In the genomic region with DNA sequence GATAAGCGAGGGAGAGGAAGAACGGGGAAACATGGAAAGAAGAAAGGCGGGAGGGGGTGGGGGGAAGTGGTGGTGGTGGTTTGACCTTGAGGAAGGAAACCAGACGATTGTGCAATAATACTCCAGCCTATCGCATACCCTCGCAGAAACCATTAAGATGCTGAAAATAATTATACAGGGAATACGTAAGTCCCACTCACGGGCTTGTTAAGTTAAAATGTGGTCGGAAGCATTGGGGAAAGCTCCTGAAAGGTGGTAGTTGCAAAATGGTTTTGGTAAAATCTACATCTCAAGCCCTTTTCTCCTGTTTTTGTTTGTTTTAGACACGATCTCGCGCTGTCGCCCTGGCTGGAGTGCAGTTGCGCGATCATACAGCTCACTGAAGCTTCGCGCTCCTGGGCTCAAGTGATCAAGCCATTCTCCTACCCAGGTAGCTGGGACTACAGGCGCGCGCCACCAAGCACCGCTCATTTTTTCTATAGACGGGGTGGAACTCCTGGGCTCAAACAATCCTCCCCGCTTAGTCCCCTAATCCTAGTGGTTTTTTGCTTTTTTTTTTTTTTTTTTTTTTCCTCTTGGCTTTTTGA, we compare ENCODE assay signal across 11 cellular contexts.
A peak's percentile ranks its signal among the peaks of the same experiment; 100 is the strongest.
DNase-seq lines count a peak whose midpoint lies in the region; ATAC-seq and TF ChIP-seq lines count a peak whose summit lies in the region.
"Had no signal": no experiment of that assay in that cellular context is flagged by ENCODE, and none has a peak within 500 bp of the region (broad histone marks: within the 10 kb centered on the region; RNA-seq: fewer than 3 reads in every experiment).

No MANE protein-coding gene starts in this region.

- no peak overlapping the region for H3K27ac Mint-ChIP-seq in Calu3 (ENCODE audit: unreplicated experiment)
- peak overlapping the region; percentile 59 for H3K27ac Mint-ChIP-seq in activated T-helper 1 cell treated with anti-CD3 and anti-CD28 coated beads, Interleukin-12 subunit alpha, Interleukin-12 subunit beta, Interleukin-2, Interleukin-4 antibody, amounts not matched to agents 30 ng/mL and 10 ng/mL and 1 ng/mL, durations not matched to agents 14 hours and 24 hours and 36 hours

- intact Hi-C loops in Calu3 (cut with micrococcal nuclease; ENCODE audit: unreplicated experiment) = no loop called here
- intact Hi-C loops in activated T-helper 1 cell treated with anti-CD3 and anti-CD28 coated beads, Interleukin-12 subunit alpha, Interleukin-12 subunit beta, Interleukin-2, Interleukin-4 antibody, amounts not matched to agents 30 ng/mL and 10 ng/mL and 1 ng/mL, durations not matched to agents 14 hours and 24 hours and 36 hours (cut with micrococcal nuclease) = loop anchor here (1.0 to 10.0 kb wide), 3 partner anchors 9 to 304 kb away; no protein-coding TSS in a partner anchor

- H3K9me3 Mint-ChIP-seq in Calu3 (ENCODE audit: low read depth, unreplicated experiment) = no peaks in the 10 kb centered on the region
- H3K9me3 Mint-ChIP-seq in activated T-helper 1 cell treated with anti-CD3 and anti-CD28 coated beads, Interleukin-12 subunit alpha, Interleukin-12 subunit beta, Interleukin-2, Interleukin-4 antibody, amounts not matched to agents 30 ng/mL and 10 ng/mL and 1 ng/mL, durations not matched to agents 14 hours and 24 hours and 36 hours = peaks cover 11% of the 10 kb centered on the region

- peaks cover 15% of the 10 kb centered on the region for H3K4me1 Mint-ChIP-seq in Calu3 (ENCODE audit: low read depth, unreplicated experiment)
- peaks cover 29% of the 10 kb centered on the region for H3K4me1 Mint-ChIP-seq in activated T-helper 1 cell treated with anti-CD3 and anti-CD28 coated beads, Interleukin-12 subunit alpha, Interleukin-12 subunit beta, Interleukin-2, Interleukin-4 antibody, amounts not matched to agents 30 ng/mL and 10 ng/mL and 1 ng/mL, durations not matched to agents 14 hours and 24 hours and 36 hours (ENCODE audit: low read depth)

- CTCF ChIA-PET in Calu3 (lab: Charles Lee) = interaction anchor here (1.2 to 2.0 kb wide), 3 partner anchors 16 to 289 kb away, joined by 3 to 9 read pairs (median 4); no protein-coding TSS in a partner anchor

- peaks cover 42% of the 10 kb centered on the region for H3K36me3 Mint-ChIP-seq in Calu3 (ENCODE audit: insufficient read depth, unreplicated experiment)
- peaks cover 4% of the 10 kb centered on the region for H3K36me3 Mint-ChIP-seq in activated T-helper 1 cell treated with anti-CD3 and anti-CD28 coated beads, Interleukin-12 subunit alpha, Interleukin-12 subunit beta, Interleukin-2, Interleukin-4 antibody, amounts not matched to agents 30 ng/mL and 10 ng/mL and 1 ng/mL, durations not matched to agents 14 hours and 24 hours and 36 hours (ENCODE audit: low read depth)

- peaks cover 24% of the 10 kb centered on the region for H3K27me3 ChIP-seq in MG63

- ATAC-seq in GM18502 (IDR thresholded peaks at IDR 0.05; ENCODE audit: poor library complexity, unreplicated experiment) (no peak), GM21526 (IDR thresholded peaks at IDR 0.05; ENCODE audit: low FRiP score, unreplicated experiment) (no peak)

- no peaks in the 10 kb centered on the region for H3K9me3 ChIP-seq in MG63

- H3K27me3 Mint-ChIP-seq in Calu3 (ENCODE audit: unreplicated experiment) = no peaks in the 10 kb centered on the region
- H3K27me3 Mint-ChIP-seq in activated T-helper 1 cell treated with anti-CD3 and anti-CD28 coated beads, Interleukin-12 subunit alpha, Interleukin-12 subunit beta, Interleukin-2, Interleukin-4 antibody, amounts not matched to agents 30 ng/mL and 10 ng/mL and 1 ng/mL, durations not matched to agents 14 hours and 24 hours and 36 hours (ENCODE audit: insufficient read depth) = peaks cover 24% of the 10 kb centered on the region

- no peaks in the 10 kb centered on the region for H3K36me3 ChIP-seq in MG63

- TF ChIP-seq CTCF in Calu3 (IDR thresholded peaks at IDR 0.05; ENCODE audit: unreplicated experiment) = no peak

- peak overlapping the region; percentile 58 for H3K4me3 ChIP-seq in MG63

- DNase-seq in Calu3 (no peak), MG63 (no peak), iris pigment epithelial cell (ENCODE audit: low read depth) (peak; percentile 28), NCI-H524 treated with DMSO at 0.1 percent for 48 hours (lab: John Stamatoyannopoulos, UW) (no peak), DMS53 (lab: John Stamatoyannopoulos, UW) (no peak)
- no peak for DNase-seq in activated T-helper 1 cell treated with anti-CD3 and anti-CD28 coated beads, Interleukin-12 subunit alpha, Interleukin-12 subunit beta, Interleukin-2, Interleukin-4 antibody, amounts not matched to agents 30 ng/mL and 10 ng/mL and 1 ng/mL, durations not matched to agents 14 hours and 24 hours and 36 hours (ENCODE audit: low spot score)
- DNase-seq: activated gamma-delta T cell treated with Interleukin-2 at 50 U/mL for 16 hours, DND-41, posterior cingulate gyrus had no signal

- H3K4me3 Mint-ChIP-seq in Calu3 (ENCODE audit: low read depth, unreplicated experiment) = peak overlapping the region; percentile 81
- H3K4me3 Mint-ChIP-seq in activated T-helper 1 cell treated with anti-CD3 and anti-CD28 coated beads, Interleukin-12 subunit alpha, Interleukin-12 subunit beta, Interleukin-2, Interleukin-4 antibody, amounts not matched to agents 30 ng/mL and 10 ng/mL and 1 ng/mL, durations not matched to agents 14 hours and 24 hours and 36 hours = peak overlapping the region; percentile 70

- BruUV-seq in Calu3 (replicated peaks; lab: Mats Ljungman, UMichigan) = no TSS peak
